In the genomic region with DNA sequence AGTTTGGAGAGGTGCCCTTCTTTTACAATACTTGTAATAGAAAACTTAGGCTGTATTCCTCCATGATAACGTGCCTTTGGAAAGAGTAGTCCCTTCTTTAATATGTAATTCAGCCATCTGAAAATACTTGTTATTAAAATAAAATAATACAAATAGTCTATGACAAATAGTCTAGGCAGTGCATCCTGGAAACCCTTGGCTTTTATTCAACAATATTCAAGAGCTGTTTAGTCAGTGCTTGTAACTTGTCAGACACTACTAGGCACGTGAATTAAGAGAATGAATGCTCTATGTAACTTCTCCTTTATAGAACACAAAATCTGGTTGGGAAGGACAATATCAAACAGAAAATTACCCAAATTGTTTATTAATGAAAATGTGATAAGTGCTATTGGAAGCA, we compare ENCODE assay signal across 33 cellular contexts.
"Had no signal": no experiment of that assay in that cellular context is flagged by ENCODE, and none has a peak within 500 bp of the region (broad histone marks: within the 10 kb centered on the region; RNA-seq: fewer than 3 reads in every experiment).

No MANE protein-coding gene starts in this region.

- H3K4me3 ChIP-seq: ascending aorta, cardiac muscle cell, PC-9 had no signal

- H3K27me3 ChIP-seq: ascending aorta had no signal

- ATAC-seq: activated CD4-positive, alpha-beta T cell treated with anti-CD3 and anti-CD28 coated beads for 36 hours; activated CD4-positive, CD25-positive, alpha-beta regulatory T cell treated with anti-CD3 and anti-CD28 coated beads, Interleukin-2, amount 50 U/mL, for 24 hours; activated CD8-positive, alpha-beta T cell treated with anti-CD3 and anti-CD28 coated beads, Interleukin-2, amount 10 ng/mL, durations not matched to agents 7 days and 5 days; Right ventricle myocardium inferior; WTC11 had no signal

- H3K27ac Mint-ChIP-seq: activated CD4-positive, alpha-beta T cell treated with anti-CD3 and anti-CD28 coated beads for 36 hours; activated CD4-positive, alpha-beta T cell treated with anti-CD3 and anti-CD28 coated beads, Interleukin-2, amount 10 ng/mL, durations not matched to agents 7 days and 5 days; activated CD8-positive, alpha-beta T cell treated with anti-CD3 and anti-CD28 coated beads, Interleukin-2, amount 10 ng/mL, durations not matched to agents 7 days and 5 days; activated naive CD4-positive, alpha-beta T cell treated with anti-CD3 and anti-CD28 coated beads, Interleukin-2, amount 50 U/mL, for 24 hours; activated naive CD8-positive, alpha-beta T cell treated with anti-CD3 and anti-CD28 coated beads, Interleukin-2, amount 10 ng/mL, durations not matched to agents 7 days and 5 days; activated T-cell treated with anti-CD3 and anti-CD28 coated beads, Interleukin-2, amount 50 U/mL, for 24 hours; activated T-helper 2 cell treated with anti-CD3 and anti-CD28 coated beads, Interferon-gamma antibody, Interleukin-2, Interleukin-4, amounts not matched to agents 10 μg/mL and 5 μg/mL and 100 μg/mL, durations not matched to agents 14 hours and 24 hours and 36 hours; T-helper 1 cell treated with Interleukin-12 subunit alpha and Interleukin-12 subunit beta and Interleukin-4 antibody, amounts not matched to agents 30 μg/mL and 1 μg/mL, for 36 hours; T-helper 2 cell treated with Interferon-gamma antibody and Interleukin-4, amounts not matched to agents 5 μg/mL and 100 μg/mL, for 36 hours; WTC11 had no signal

- H3K4me3 Mint-ChIP-seq: activated CD4-positive, alpha-beta T cell treated with anti-CD3 and anti-CD28 coated beads for 36 hours; activated CD4-positive, alpha-beta T cell treated with anti-CD3 and anti-CD28 coated beads, Interleukin-2, amount 10 ng/mL, durations not matched to agents 7 days and 5 days; activated CD8-positive, alpha-beta T cell treated with anti-CD3 and anti-CD28 coated beads, Interleukin-2, amount 10 ng/mL, durations not matched to agents 7 days and 5 days; activated naive CD4-positive, alpha-beta T cell treated with anti-CD3 and anti-CD28 coated beads, Interleukin-2, amount 50 U/mL, for 24 hours; activated naive CD8-positive, alpha-beta T cell treated with anti-CD3 and anti-CD28 coated beads, Interleukin-2, amount 10 ng/mL, durations not matched to agents 7 days and 5 days; activated T-cell treated with anti-CD3 and anti-CD28 coated beads, Interleukin-2, amount 50 U/mL, for 24 hours; central memory CD8-positive, alpha-beta T cell; T-helper 1 cell treated with Interleukin-12 subunit alpha and Interleukin-12 subunit beta and Interleukin-4 antibody, amounts not matched to agents 30 μg/mL and 1 μg/mL, for 36 hours; T-helper 2 cell treated with Interferon-gamma antibody and Interleukin-4, amounts not matched to agents 5 μg/mL and 100 μg/mL, for 36 hours; WTC11 had no signal

- H3K9me3 ChIP-seq: ascending aorta had no signal

- H3K27ac ChIP-seq: ascending aorta, cardiac muscle cell, PC-9, RWPE1 had no signal

- H3K36me3 Mint-ChIP-seq: activated naive CD4-positive, alpha-beta T cell treated with anti-CD3 and anti-CD28 coated beads, Interleukin-2, amount 50 U/mL, for 24 hours; activated naive CD8-positive, alpha-beta T cell treated with anti-CD3 and anti-CD28 coated beads, Interleukin-2, amount 10 ng/mL, durations not matched to agents 7 days and 5 days; WTC11 had no signal

- H3K36me3 ChIP-seq: ascending aorta, cardiac muscle cell had no signal

- H3K4me2 ChIP-seq: PC-9 had no signal

- H3K4me1 ChIP-seq: ascending aorta had no signal

- H3K4me1 Mint-ChIP-seq: central memory CD8-positive, alpha-beta T cell had no signal

- H2AFZ ChIP-seq: PC-9 had no signal

- H3K9me3 Mint-ChIP-seq: activated CD4-positive, alpha-beta T cell treated with anti-CD3 and anti-CD28 coated beads, Interleukin-2, amount 10 ng/mL, durations not matched to agents 7 days and 5 days; activated naive CD4-positive, alpha-beta T cell treated with anti-CD3 and anti-CD28 coated beads, Interleukin-2, amount 50 U/mL, for 24 hours; activated naive CD8-positive, alpha-beta T cell treated with anti-CD3 and anti-CD28 coated beads, Interleukin-2, amount 10 ng/mL, durations not matched to agents 7 days and 5 days; activated T-cell treated with anti-CD3 and anti-CD28 coated beads, Interleukin-2, amount 50 U/mL, for 24 hours; activated T-helper 2 cell treated with anti-CD3 and anti-CD28 coated beads, Interferon-gamma antibody, Interleukin-2, Interleukin-4, amounts not matched to agents 10 μg/mL and 5 μg/mL and 100 μg/mL, durations not matched to agents 14 hours and 24 hours and 36 hours; central memory CD8-positive, alpha-beta T cell; T-helper 1 cell treated with Interleukin-12 subunit alpha and Interleukin-12 subunit beta and Interleukin-4 antibody, amounts not matched to agents 30 μg/mL and 1 μg/mL, for 36 hours; T-helper 2 cell treated with Interferon-gamma antibody and Interleukin-4, amounts not matched to agents 5 μg/mL and 100 μg/mL, for 36 hours had no signal

- DNase-seq: activated CD4-positive, alpha-beta T cell treated with anti-CD3 and anti-CD28 coated beads for 36 hours; activated CD4-positive, alpha-beta T cell treated with anti-CD3 and anti-CD28 coated beads, Interleukin-2, amount 10 ng/mL, durations not matched to agents 7 days and 5 days; activated CD4-positive, alpha-beta T cell treated with anti-CD3 and anti-CD28 coated beads, Interleukin-2, amount 50 U/mL, for 48 hours; activated CD8-positive, alpha-beta T cell treated with anti-CD3 and anti-CD28 coated beads, Interleukin-2, amount 10 ng/mL, durations not matched to agents 7 days and 5 days; activated gamma-delta T cell; activated naive CD4-positive, alpha-beta T cell treated with Interleukin-2 at 50 U/mL for 16 hours; activated naive CD8-positive, alpha-beta T cell treated with anti-CD3 and anti-CD28 coated beads, Interleukin-2, amount 10 ng/mL, durations not matched to agents 7 days and 5 days; activated T-cell treated with anti-CD3 and anti-CD28 coated beads, Interleukin-2, amount 50 U/mL, for 24 hours; amygdala; Karpas-422; NCI-H1105; NCI-H1417 treated with DMSO at 0.1 percent for 48 hours; NCI-H187 treated with DMSO at 0.1 percent for 48 hours; NCI-H2081; NCI-H226; NCI-H446 treated with DMSO at 0.1 percent for 48 hours; NCI-H524; NCI-H69; NCI-H82; NK-92 treated with Interleukin-12 subunit alpha and Interleukin-12 subunit beta, amount 100 ng/mL, for 24 hours; PC-9; SIG-M5 had no signal
